1 cellular context compared by ENCODE assay signal in the genomic region with DNA sequence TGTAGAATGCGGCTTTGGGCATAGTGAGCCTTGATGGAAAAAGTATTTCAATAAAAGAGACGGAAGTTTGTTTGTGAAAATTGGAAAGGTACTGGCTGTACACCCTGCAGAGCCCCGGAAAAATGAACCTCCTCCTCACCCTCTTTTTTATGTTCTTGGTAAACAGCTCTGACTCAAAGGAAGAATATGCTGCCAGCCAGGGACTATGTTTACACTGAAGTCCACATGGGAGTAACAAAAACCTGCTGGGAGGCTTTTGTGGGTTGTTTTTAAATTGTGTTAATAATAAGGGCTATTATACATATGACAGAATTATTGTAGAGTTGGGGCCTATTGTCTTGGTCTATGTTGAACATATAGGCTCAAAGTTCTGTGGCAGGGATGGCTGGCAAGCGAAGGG.
TF ChIP-seq lines count a peak whose summit lies in the region.

No MANE protein-coding gene starts in this region.

TF ChIP-seq in SK-N-SH, 30 proteins besides CTCF, POLR2A, EP300 and RAD21 (continued from another document):
- TF ChIP-seq, protein P1, sequence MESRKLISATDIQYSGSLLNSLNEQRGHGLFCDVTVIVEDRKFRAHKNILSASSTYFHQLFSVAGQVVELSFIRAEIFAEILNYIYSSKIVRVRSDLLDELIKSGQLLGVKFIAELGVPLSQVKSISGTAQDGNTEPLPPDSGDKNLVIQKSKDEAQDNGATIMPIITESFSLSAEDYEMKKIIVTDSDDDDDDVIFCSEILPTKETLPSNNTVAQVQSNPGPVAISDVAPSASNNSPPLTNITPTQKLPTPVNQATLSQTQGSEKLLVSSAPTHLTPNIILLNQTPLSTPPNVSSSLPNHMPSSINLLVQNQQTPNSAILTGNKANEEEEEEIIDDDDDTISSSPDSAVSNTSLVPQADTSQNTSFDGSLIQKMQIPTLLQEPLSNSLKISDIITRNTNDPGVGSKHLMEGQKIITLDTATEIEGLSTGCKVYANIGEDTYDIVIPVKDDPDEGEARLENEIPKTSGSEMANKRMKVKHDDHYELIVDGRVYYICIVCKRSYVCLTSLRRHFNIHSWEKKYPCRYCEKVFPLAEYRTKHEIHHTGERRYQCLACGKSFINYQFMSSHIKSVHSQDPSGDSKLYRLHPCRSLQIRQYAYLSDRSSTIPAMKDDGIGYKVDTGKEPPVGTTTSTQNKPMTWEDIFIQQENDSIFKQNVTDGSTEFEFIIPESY (IDR thresholded peaks at IDR 0.05; ENCODE audit: borderline replicate concordance, low read depth), result no peak
- TF ChIP-seq FOXJ3 (CRISPR knock-in tag; IDR thresholded peaks at IDR 0.05) (no peak), TCF12 (IDR thresholded peaks at IDR 0.05) (no peak)
